In genomic region chr3:138835177-138835757, GRCh38 we compare ENCODE assay signal across 8 cellular contexts. TPM values are rescaled to one million over a fixed set of nuclear protein-coding genes. Genes with fewer than 3 reads are reported as not detected.
A peak's percentile ranks its signal among the peaks of the same experiment; 100 is the strongest.
DNase-seq lines count a peak whose midpoint lies in the region; ATAC-seq and TF ChIP-seq lines count a peak whose summit lies in the region.

No MANE protein-coding gene starts in this region.

- H3K36me3 ChIP-seq in OCI-LY7 (ENCODE audit: insufficient read depth, low read length) (0 out of 2 replicates have a peak, but pooled peaks cover 3% of the 10 kb centered on the region), endodermal cell (ENCODE audit: control insufficient read depth, insufficient read depth, low read length) (peaks cover 14% of the 10 kb centered on the region)

- H3K4me3 Mint-ChIP-seq in endodermal cell (peak overlapping the region; percentile 73), natural killer cell (peak overlapping the region; percentile 95)

- TSS peak; percentile 97 for BruUV-seq in OCI-LY7 (replicated peaks; lab: Mats Ljungman, UMichigan)

- no peaks in the 10 kb centered on the region for H3K27me3 ChIP-seq in endodermal cell (ENCODE audit: control insufficient read depth, insufficient read depth, low read length, poor library complexity, severe bottlenecking)

- H3K27me3 Mint-ChIP-seq in endodermal cell (ENCODE audit: insufficient read depth): no peaks in the 10 kb centered on the region
- no peaks in the 10 kb centered on the region for H3K27me3 Mint-ChIP-seq in natural killer cell (ENCODE audit: low read depth in 2 of 2)

- H3K27ac Mint-ChIP-seq in endodermal cell (peak overlapping the region; percentile 96), natural killer cell (peak overlapping the region; percentile 81 to 88)

- no peaks in the 10 kb centered on the region for H4K20me1 ChIP-seq in OCI-LY7 (ENCODE audit: insufficient read depth, low read length)

- peak overlapping the region; percentile 93 for H2AFZ ChIP-seq in OCI-LY7 (ENCODE audit: low read length)

- peaks cover 10% of the 10 kb centered on the region for H3K36me3 Mint-ChIP-seq in endodermal cell (ENCODE audit: low read depth)
- no peaks in the 10 kb centered on the region for H3K36me3 Mint-ChIP-seq in natural killer cell

- POLR2A ChIA-PET in OCI-LY7 (lab: Charles Lee): interaction anchor here (0.5 to 1.2 kb wide), 3 partner anchors 13 to 139 kb away, joined by 3 to 4 read pairs (median 4); no protein-coding TSS in a partner anchor

- H3K9me3 Mint-ChIP-seq in endodermal cell (peaks cover 4% of the 10 kb centered on the region), natural killer cell (no peaks in the 10 kb centered on the region)

- peak; percentile 42 for DNase-seq in DMS53 treated with DMSO at 0.1 percent for 48 hours (lab: John Stamatoyannopoulos, UW; ENCODE audit: unreplicated experiment)
- no peak for DNase-seq in DMS53 (lab: John Stamatoyannopoulos, UW)
- DNase-seq in OCI-LY7 (ENCODE audit: low spot score): peak; percentile 17
- no peak for DNase-seq in endodermal cell
- DNase-seq in natural killer cell: no peak
- DNase-seq in H4 (ENCODE audit: low spot score): no peak
- no peak for DNase-seq in HuH-7 (ENCODE audit: low spot score)
- DNase-seq in islet precursor cell: no peak

- CTCF ChIA-PET in OCI-LY7 (lab: Charles Lee; ENCODE audit: unreplicated experiment): no interaction called here

- H3K4me1 ChIP-seq in OCI-LY7 (ENCODE audit: insufficient read depth, low read length, poor library complexity, severe bottlenecking): peaks cover 16% of the 10 kb centered on the region
- no peaks in the 10 kb centered on the region for H3K4me1 ChIP-seq in endodermal cell (ENCODE audit: control insufficient read depth, insufficient read depth, low read length)

- H3K4me3 ChIP-seq in OCI-LY7 (ENCODE audit: low read depth, low read length, poor library complexity, severe bottlenecking) (peak overlapping the region; percentile 85), endodermal cell (ENCODE audit: low read length) (peak overlapping the region; percentile 96)

- H3K4me1 Mint-ChIP-seq in endodermal cell: peaks cover 6% of the 10 kb centered on the region
- H3K4me1 Mint-ChIP-seq in natural killer cell: peaks cover 18% of the 10 kb centered on the region in 2 donors

- WGBS in endodermal cell (ENCODE audit: insufficient coverage in 1 of 2, insufficient read length in 1 of 2), 2 experiments: 17 to 21% methylated on average over 6 to 15 of the region's 15 CpGs

- no peaks in the 10 kb centered on the region for H3K9me2 ChIP-seq in OCI-LY7 (ENCODE audit: insufficient read depth, low read length)

- intact Hi-C loops in OCI-LY7 (cut with micrococcal nuclease; ENCODE audit: unreplicated experiment) (loop anchor here (2.0 to 10.0 kb wide), 2 partner anchors 140 to 240 kb away; partner anchors contain the start of gene CEP70), natural killer cell (cut with micrococcal nuclease) (loop anchor here (2.0 kb wide), 1 partner anchor 80 kb away; no protein-coding TSS in a partner anchor)

- ATAC-seq in natural killer cell: no peak

- H3K27ac ChIP-seq in OCI-LY7 (ENCODE audit: low read depth, low read length, poor library complexity, severe bottlenecking) (peak overlapping the region; percentile 74), endodermal cell (ENCODE audit: low read depth, low read length) (peak overlapping the region; percentile 97)

- H3K9me3 ChIP-seq in OCI-LY7 (ENCODE audit: low read length) (no peaks in the 10 kb centered on the region), endodermal cell (ENCODE audit: control insufficient read depth, low read length) (peaks cover 1% of the 10 kb centered on the region)

- TF ChIP-seq CTCF in OCI-LY7 (conservative IDR thresholded peaks at IDR 0.05; ENCODE audit: low read length) (no peak), endodermal cell (conservative IDR thresholded peaks at IDR 0.05) (no peak), natural killer cell (IDR thresholded peaks at IDR 0.05) (no peak)

- H3K79me2 ChIP-seq in OCI-LY7 (ENCODE audit: insufficient read depth, low read depth, low read length): peaks cover 25% of the 10 kb centered on the region; the same call in 1 of the 2 replicates

- peak overlapping the region; percentile 93 for H3K9ac ChIP-seq in endodermal cell (ENCODE audit: extremely low read depth, low read length, poor library complexity, severe bottlenecking)

- H3K4me2 ChIP-seq in OCI-LY7 (ENCODE audit: low read length): peak overlapping the region; percentile 82

RNA-seq across cellular contexts. Expression of gene PIK3CB, which starts 0.5 kb away (rescaled TPM):
- 7.1 and 8.2 TPM in 2 replicates for total RNA-seq in OCI-LY7 (2014; rRNA removed; shearing (Covaris generic))
- 22.5 and 23.6 TPM in 2 replicates for total RNA-seq in OCI-LY7 (2022)
- 10 to 100 TPM; 51.4 to 53.0 TPM for total RNA-seq in endodermal cell
- 22.5 TPM for polyA plus RNA-seq in endodermal cell (2013, experiment 1 of 2)
- polyA plus RNA-seq in endodermal cell (2013, experiment 2 of 2): 23.9 TPM
- 10 to 100 TPM; 13.2 to 20.2 (median 18.0) TPM for total RNA-seq in natural killer cell
- 5.3 and 6.1 TPM in 2 replicates for total RNA-seq in H4 (2014; rRNA removed; shearing (Covaris generic))

Comparison
In these comparisons a context has a peak if more than half of its experiments do, and no peak if none do; other contexts are left out.
1. DNase-seq: peak in DMS53 treated with DMSO at 0.1 percent for 48 hours (single experiment) and OCI-LY7 (single experiment); none in DMS53 (single experiment), endodermal cell (single experiment), natural killer cell (single experiment), H4 (single experiment), HuH-7 (single experiment) and islet precursor cell (single experiment).